2 cellular contexts compared by ENCODE assay signal in genomic region chr13:46552888-46553520, GRCh38.
TF ChIP-seq lines count a peak whose summit lies in the region.

A gene with protein sequence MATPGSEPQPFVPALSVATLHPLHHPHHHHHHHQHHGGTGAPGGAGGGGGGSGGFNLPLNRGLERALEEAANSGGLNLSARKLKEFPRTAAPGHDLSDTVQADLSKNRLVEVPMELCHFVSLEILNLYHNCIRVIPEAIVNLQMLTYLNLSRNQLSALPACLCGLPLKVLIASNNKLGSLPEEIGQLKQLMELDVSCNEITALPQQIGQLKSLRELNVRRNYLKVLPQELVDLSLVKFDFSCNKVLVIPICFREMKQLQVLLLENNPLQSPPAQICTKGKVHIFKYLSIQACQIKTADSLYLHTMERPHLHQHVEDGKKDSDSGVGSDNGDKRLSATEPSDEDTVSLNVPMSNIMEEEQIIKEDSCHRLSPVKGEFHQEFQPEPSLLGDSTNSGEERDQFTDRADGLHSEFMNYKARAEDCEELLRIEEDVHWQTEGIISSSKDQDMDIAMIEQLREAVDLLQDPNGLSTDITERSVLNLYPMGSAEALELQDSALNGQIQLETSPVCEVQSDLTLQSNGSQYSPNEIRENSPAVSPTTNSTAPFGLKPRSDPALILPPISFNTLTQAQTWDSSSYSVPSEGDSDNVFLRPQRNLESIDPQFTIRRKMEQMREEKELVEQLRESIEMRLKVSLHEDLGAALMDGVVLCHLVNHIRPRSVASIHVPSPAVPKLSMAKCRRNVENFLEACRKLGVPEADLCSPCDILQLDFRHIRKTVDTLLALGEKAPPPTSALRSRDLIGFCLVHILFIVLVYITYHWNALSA (plus strand): TSS chr13:46553170. CDS start chr13:46553397, 227 bp downstream.

TF ChIP-seq in IMR-90, 13 proteins besides CTCF, POLR2A, EP300 and RAD21:
- TF ChIP-seq CHD1 (IDR thresholded peaks at IDR 0.05; ENCODE audit: low read depth, low read length), result no peak
- no peak for TF ChIP-seq USF2 (IDR thresholded peaks at IDR 0.05; ENCODE audit: low read depth, low read length)
- no peak for TF ChIP-seq SMC3 (IDR thresholded peaks at IDR 0.05; ENCODE audit: low read depth, low read length)
- no peak for TF ChIP-seq BHLHE40 (IDR thresholded peaks at IDR 0.05; ENCODE audit: low read depth, low read length)
- TF ChIP-seq MXI1 (IDR thresholded peaks at IDR 0.05; ENCODE audit: borderline replicate concordance, low read depth, low read length), result peak; percentile 23; the same call in 1 of the 2 replicates
- TF ChIP-seq MAZ (IDR thresholded peaks at IDR 0.05; ENCODE audit: borderline replicate concordance, low read depth, low read length), result peak; percentile 92; the same call in 1 of the 2 replicates
TF ChIP-seq in IMR-90: peak in this region for 2.

TF ChIP-seq in endothelial cell of umbilical vein, 7 proteins besides CTCF, POLR2A, EP300 and RAD21:
- no peak for TF ChIP-seq EZH2 (IDR thresholded peaks at IDR 0.05; ENCODE audit: borderline replicate concordance, low read depth, low read length, severe bottlenecking)
- TF ChIP-seq POLR2AphosphoS5 (IDR thresholded peaks at IDR 0.05; ENCODE audit: insufficient read depth, low read depth, low read length), result no peak
- TF ChIP-seq GATA2 (IDR thresholded peaks at IDR 0.05; ENCODE audit: insufficient read depth, insufficient read length, low read depth, low read length), result no peak
- TF ChIP-seq, protein P1, sequence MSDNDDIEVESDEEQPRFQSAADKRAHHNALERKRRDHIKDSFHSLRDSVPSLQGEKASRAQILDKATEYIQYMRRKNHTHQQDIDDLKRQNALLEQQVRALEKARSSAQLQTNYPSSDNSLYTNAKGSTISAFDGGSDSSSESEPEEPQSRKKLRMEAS (IDR thresholded peaks at IDR 0.05; ENCODE audit: insufficient read depth, insufficient read length), result no peak
- no peak for TF ChIP-seq JUN (IDR thresholded peaks at IDR 0.05; ENCODE audit: borderline replicate concordance, insufficient read depth, insufficient read length, low read depth)
- no peak for TF ChIP-seq FOS (IDR thresholded peaks at IDR 0.05; ENCODE audit: borderline replicate concordance, insufficient read depth, low read length)
- no peak for TF ChIP-seq MYC (IDR thresholded peaks at IDR 0.05; ENCODE audit: low read depth, low read length)
